Comparison of ENCODE assay signal across 12 cellular contexts in the genomic region with DNA sequence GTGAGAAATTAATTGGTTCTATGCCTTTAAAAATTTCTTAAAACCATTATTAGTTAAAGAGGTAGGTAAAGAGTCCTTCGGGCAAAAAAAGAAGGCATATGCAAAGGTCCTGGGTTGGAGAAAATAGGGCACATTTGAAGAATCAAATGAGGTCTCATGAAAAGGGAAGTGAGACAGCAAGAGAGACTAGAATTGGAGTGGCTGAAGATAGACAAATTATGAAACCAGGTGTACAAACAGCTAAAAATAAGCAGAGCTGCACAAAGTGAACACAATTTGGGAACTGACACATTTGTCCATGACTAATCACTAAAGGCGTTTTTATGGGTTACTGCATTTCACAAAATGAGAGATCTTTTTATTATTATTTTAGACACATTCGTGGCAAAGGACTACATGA.
DNase-seq lines count a peak whose midpoint lies in the region; ATAC-seq, FAIRE-seq and TF ChIP-seq lines count a peak whose summit lies in the region.
"Had no signal": no experiment of that assay in that cellular context is flagged by ENCODE, and none has a peak within 500 bp of the region (broad histone marks: within the 10 kb centered on the region; RNA-seq: fewer than 3 reads in every experiment).

No MANE protein-coding gene starts in this region.

- peaks cover 21% of the 10 kb centered on the region for H3K4me1 ChIP-seq in OCI-LY3 (ENCODE audit: low read length)

- peak overlapping the region; percentile 54 for H3K4me2 ChIP-seq in OCI-LY3 (ENCODE audit: low read length)

- H2AFZ ChIP-seq in OCI-LY3 (ENCODE audit: low read depth, low read length) = no peak overlapping the region

- H3K36me3 ChIP-seq in OCI-LY3 (replicated peaks; ENCODE audit: low read depth, low read length) = peaks cover 4% of the 10 kb centered on the region
- H3K36me3 ChIP-seq: HAP-1 had no signal

- peak overlapping the region; percentile 84 for H3K27ac ChIP-seq in OCI-LY3 (ENCODE audit: low read length)

- no peak overlapping the region for H3K4me3 Mint-ChIP-seq in chondrocyte (ENCODE audit: unreplicated experiment)
- H3K4me3 Mint-ChIP-seq: central memory CD8-positive, alpha-beta T cell had no signal

- FAIRE-seq in RCC 7860 (lab: Jason Lieb, UNC) = no peak

- H3K79me2 ChIP-seq in OCI-LY3 (ENCODE audit: low read length) = no peaks in the 10 kb centered on the region

- no peak for TF ChIP-seq CTCF in OCI-LY3 (IDR thresholded peaks at IDR 0.05; ENCODE audit: low read depth, low read length)
- TF ChIP-seq CTCF in chondrocyte (IDR thresholded peaks at IDR 0.05) = no peak

- peaks cover 5% of the 10 kb centered on the region for H3K27me3 Mint-ChIP-seq in chondrocyte (ENCODE audit: low read depth)
- H3K27me3 Mint-ChIP-seq: central memory CD8-positive, alpha-beta T cell had no signal

- no peak overlapping the region; the same call in 1 of the 2 replicates for H3K9ac ChIP-seq in OCI-LY3 (ENCODE audit: low read length)

- H3K9me3 ChIP-seq in OCI-LY3 (ENCODE audit: insufficient read depth, low read length) = peaks cover 12% of the 10 kb centered on the region; the same call in 1 of the 2 replicates
- H3K9me3 ChIP-seq: HAP-1 had no signal

- no peaks in the 10 kb centered on the region for H3K4me1 Mint-ChIP-seq in chondrocyte (ENCODE audit: low read depth)
- H3K4me1 Mint-ChIP-seq: central memory CD8-positive, alpha-beta T cell had no signal

- no peaks in the 10 kb centered on the region for H3K36me3 Mint-ChIP-seq in chondrocyte (ENCODE audit: low read depth)

- ATAC-seq in GM18867 (IDR thresholded peaks at IDR 0.05; ENCODE audit: unreplicated experiment) = peak; percentile 98
- peak; percentile 99 for ATAC-seq in GM21526 (IDR thresholded peaks at IDR 0.05; ENCODE audit: low FRiP score, unreplicated experiment)
- peak; percentile 94 for ATAC-seq in HG03097 (IDR thresholded peaks at IDR 0.05; ENCODE audit: low FRiP score, unreplicated experiment)
- ATAC-seq: left ventricle myocardium superior had no signal

- no peak overlapping the region for H3K27ac Mint-ChIP-seq in chondrocyte (ENCODE audit: unreplicated experiment)

- no peaks in the 10 kb centered on the region for H4K20me1 ChIP-seq in OCI-LY3 (ENCODE audit: insufficient read depth, low read length)

- no peaks in the 10 kb centered on the region for H3K9me3 Mint-ChIP-seq in chondrocyte (ENCODE audit: low read depth)

- H3K4me3 ChIP-seq in OCI-LY3 (ENCODE audit: low read length) = peak overlapping the region; percentile 25; the same call in 1 of the 2 replicates
- H3K4me3 ChIP-seq: HAP-1 had no signal

- DNase-seq in chondrocyte (ENCODE audit: low spot score) = no peak
- no peak for DNase-seq in RCC 7860 (ENCODE audit: low spot score)
- no peak for DNase-seq in Ammon's horn (ENCODE audit: low spot score)
- no peak for DNase-seq in activated naive CD4-positive, alpha-beta T cell treated with Interleukin-2 at 50 U/mL for 16 hours
- DNase-seq: left ventricle myocardium superior, NCI-H1092 treated with DMSO at 0.1 percent for 48 hours had no signal

- no peaks in the 10 kb centered on the region for H3K27me3 ChIP-seq in OCI-LY3 (ENCODE audit: low read depth, low read length)
